ENCODE assay signal across 1 cellular context in the genomic region with DNA sequence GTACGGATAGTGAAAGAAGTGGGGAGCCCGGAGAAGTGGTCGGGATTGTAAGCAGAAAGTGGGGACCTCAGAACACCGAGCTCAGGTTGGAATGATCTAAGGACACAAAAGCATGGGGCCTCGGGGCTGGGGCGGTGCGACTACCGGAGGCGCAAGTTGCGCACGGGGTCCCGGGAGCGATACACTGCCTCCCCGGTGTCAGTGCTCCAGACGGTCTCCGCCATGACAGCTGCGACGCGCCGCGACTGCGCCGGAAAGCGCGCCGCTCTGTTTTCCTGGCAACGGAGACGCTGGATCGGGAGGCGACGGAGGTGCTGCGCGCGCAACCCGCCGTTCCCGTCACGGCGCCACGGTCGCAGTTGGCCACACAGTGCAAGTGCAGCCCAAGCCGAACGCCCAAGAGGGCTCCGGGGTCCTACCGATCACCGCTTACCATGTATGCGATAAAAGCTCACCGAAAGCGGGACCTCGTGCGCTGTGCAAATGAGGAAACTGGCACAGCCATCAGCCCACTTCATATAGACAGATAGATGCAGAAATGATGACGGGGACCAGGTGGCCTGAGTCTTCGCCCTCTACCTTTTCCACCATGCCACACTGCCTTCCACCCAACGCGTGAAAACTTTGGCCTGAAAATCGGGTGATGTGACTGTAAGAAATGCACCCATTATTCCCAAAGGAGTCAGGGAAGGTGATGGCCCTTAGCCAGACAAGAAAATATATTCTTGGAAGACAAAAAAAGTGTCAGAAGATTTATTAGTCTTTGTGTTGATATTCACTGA.
TF ChIP-seq lines count a peak whose summit lies in the region.

A gene (minus strand): TSS at position 249 of the 782 bp plus-strand sequence. CDS start 25 bp downstream, at position 224.

TF ChIP-seq in K562, 482 proteins besides CTCF, POLR2A, EP300 and RAD21 (continued from another document and continues in another):
- TF ChIP-seq, protein P1, sequence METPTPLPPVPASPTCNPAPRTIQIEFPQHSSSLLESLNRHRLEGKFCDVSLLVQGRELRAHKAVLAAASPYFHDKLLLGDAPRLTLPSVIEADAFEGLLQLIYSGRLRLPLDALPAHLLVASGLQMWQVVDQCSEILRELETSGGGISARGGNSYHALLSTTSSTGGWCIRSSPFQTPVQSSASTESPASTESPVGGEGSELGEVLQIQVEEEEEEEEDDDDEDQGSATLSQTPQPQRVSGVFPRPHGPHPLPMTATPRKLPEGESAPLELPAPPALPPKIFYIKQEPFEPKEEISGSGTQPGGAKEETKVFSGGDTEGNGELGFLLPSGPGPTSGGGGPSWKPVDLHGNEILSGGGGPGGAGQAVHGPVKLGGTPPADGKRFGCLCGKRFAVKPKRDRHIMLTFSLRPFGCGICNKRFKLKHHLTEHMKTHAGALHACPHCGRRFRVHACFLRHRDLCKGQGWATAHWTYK (CRISPR knock-in tag; IDR thresholded peaks at IDR 0.05), result peak; percentile 50; the same call in 1 of the 2 replicates
- TF ChIP-seq PHF21A (IDR thresholded peaks at IDR 0.05; ENCODE audit: borderline replicate concordance, low read depth) (no peak), PTRF (tag; IDR thresholded peaks at IDR 0.05) (no peak), KAT8 (IDR thresholded peaks at IDR 0.05; ENCODE audit: low read depth) (no peak), CBX2 (IDR thresholded peaks at IDR 0.05; ENCODE audit: insufficient read depth, low read length, poor library complexity, severe bottlenecking) (no peak), SIX5 (IDR thresholded peaks at IDR 0.05; ENCODE audit: borderline replicate concordance in 1 of 2, insufficient read depth in 1 of 2, low read depth in 1 of 2, low read length in 2 of 2) (peak in 1 of 2 experiments; percentile 25; a peak in 1 of 4 replicates), MBD2 (IDR thresholded peaks at IDR 0.05; ENCODE audit: borderline replicate concordance, low read depth) (peak; percentile 80; the same call in 1 of the 2 replicates), SMAD2 (IDR thresholded peaks at IDR 0.05; ENCODE audit: low read depth, low read length) (no peak), NFE2 (IDR thresholded peaks at IDR 0.05; ENCODE audit: low read depth) (no peak), RBM17 (IDR thresholded peaks at IDR 0.05; ENCODE audit: borderline replicate concordance, low read depth, low read length) (no peak), NR1H2 (CRISPR knock-in tag; IDR thresholded peaks at IDR 0.05) (no peak), BDP1 (IDR thresholded peaks at IDR 0.05; ENCODE audit: insufficient read depth, insufficient read length) (no peak), TAF9B (IDR thresholded peaks at IDR 0.05; ENCODE audit: partially characterized antibody) (peak; percentile 84), NFYB (IDR thresholded peaks at IDR 0.05; ENCODE audit: extremely low read depth, insufficient read length) (no peak), GTF2E2 (tag; IDR thresholded peaks at IDR 0.05) (peak; percentile 72; the same call in 1 of the 2 replicates), RFX7 (CRISPR knock-in tag; IDR thresholded peaks at IDR 0.05) (no peak), NRF1 (conservative IDR thresholded peaks at IDR 0.05 in 1 of 2, IDR thresholded peaks at IDR 0.05 in 1 of 2) (peak; percentile 94 to 95), SAP30 (IDR thresholded peaks at IDR 0.05; ENCODE audit: borderline replicate concordance, insufficient read depth, low read depth, low read length, poor library complexity, severe bottlenecking) (peak; percentile 64), SRSF7 (optimal IDR thresholded peaks at IDR 0.05; ENCODE audit: low read depth, low read length) (no peak), ZBED1 (IDR thresholded peaks at IDR 0.05) (no peak), ADNP (tag; IDR thresholded peaks at IDR 0.05) (no peak), YY1 (IDR thresholded peaks at IDR 0.05; ENCODE audit: borderline replicate concordance in 1 of 3, control insufficient read depth in 1 of 3, extremely low read depth in 1 of 3, insufficient read depth in 3 of 3, insufficient read length in 1 of 3, insufficient replicate concordance in 2 of 3, low read depth in 1 of 3, low read length in 2 of 3) (peak; percentile 84 to 97 (median 96)), MTA1 (IDR thresholded peaks at IDR 0.05; ENCODE audit: borderline replicate concordance) (peak; percentile 95), CREB1 (IDR thresholded peaks at IDR 0.05) (peak; percentile 95), CREB1 (CRISPR knock-in tag; IDR thresholded peaks at IDR 0.05) (peak; percentile 96)
- TF ChIP-seq, protein P2, sequence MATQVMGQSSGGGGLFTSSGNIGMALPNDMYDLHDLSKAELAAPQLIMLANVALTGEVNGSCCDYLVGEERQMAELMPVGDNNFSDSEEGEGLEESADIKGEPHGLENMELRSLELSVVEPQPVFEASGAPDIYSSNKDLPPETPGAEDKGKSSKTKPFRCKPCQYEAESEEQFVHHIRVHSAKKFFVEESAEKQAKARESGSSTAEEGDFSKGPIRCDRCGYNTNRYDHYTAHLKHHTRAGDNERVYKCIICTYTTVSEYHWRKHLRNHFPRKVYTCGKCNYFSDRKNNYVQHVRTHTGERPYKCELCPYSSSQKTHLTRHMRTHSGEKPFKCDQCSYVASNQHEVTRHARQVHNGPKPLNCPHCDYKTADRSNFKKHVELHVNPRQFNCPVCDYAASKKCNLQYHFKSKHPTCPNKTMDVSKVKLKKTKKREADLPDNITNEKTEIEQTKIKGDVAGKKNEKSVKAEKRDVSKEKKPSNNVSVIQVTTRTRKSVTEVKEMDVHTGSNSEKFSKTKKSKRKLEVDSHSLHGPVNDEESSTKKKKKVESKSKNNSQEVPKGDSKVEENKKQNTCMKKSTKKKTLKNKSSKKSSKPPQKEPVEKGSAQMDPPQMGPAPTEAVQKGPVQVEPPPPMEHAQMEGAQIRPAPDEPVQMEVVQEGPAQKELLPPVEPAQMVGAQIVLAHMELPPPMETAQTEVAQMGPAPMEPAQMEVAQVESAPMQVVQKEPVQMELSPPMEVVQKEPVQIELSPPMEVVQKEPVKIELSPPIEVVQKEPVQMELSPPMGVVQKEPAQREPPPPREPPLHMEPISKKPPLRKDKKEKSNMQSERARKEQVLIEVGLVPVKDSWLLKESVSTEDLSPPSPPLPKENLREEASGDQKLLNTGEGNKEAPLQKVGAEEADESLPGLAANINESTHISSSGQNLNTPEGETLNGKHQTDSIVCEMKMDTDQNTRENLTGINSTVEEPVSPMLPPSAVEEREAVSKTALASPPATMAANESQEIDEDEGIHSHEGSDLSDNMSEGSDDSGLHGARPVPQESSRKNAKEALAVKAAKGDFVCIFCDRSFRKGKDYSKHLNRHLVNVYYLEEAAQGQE (CRISPR knock-in tag; IDR thresholded peaks at IDR 0.05; ENCODE audit: low read depth), result no peak
- TF ChIP-seq, protein P3, sequence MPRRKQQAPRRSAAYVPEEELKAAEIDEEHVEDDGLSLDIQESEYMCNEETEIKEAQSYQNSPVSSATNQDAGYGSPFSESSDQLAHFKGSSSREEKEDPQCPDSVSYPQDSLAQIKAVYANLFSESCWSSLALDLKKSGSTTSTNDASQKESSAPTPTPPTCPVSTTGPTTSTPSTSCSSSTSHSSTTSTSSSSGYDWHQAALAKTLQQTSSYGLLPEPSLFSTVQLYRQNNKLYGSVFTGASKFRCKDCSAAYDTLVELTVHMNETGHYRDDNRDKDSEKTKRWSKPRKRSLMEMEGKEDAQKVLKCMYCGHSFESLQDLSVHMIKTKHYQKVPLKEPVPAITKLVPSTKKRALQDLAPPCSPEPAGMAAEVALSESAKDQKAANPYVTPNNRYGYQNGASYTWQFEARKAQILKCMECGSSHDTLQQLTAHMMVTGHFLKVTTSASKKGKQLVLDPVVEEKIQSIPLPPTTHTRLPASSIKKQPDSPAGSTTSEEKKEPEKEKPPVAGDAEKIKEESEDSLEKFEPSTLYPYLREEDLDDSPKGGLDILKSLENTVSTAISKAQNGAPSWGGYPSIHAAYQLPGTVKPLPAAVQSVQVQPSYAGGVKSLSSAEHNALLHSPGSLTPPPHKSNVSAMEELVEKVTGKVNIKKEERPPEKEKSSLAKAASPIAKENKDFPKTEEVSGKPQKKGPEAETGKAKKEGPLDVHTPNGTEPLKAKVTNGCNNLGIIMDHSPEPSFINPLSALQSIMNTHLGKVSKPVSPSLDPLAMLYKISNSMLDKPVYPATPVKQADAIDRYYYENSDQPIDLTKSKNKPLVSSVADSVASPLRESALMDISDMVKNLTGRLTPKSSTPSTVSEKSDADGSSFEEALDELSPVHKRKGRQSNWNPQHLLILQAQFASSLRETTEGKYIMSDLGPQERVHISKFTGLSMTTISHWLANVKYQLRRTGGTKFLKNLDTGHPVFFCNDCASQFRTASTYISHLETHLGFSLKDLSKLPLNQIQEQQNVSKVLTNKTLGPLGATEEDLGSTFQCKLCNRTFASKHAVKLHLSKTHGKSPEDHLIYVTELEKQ (CRISPR knock-in tag; IDR thresholded peaks at IDR 0.05), result no peak
- TF ChIP-seq, protein P4, sequence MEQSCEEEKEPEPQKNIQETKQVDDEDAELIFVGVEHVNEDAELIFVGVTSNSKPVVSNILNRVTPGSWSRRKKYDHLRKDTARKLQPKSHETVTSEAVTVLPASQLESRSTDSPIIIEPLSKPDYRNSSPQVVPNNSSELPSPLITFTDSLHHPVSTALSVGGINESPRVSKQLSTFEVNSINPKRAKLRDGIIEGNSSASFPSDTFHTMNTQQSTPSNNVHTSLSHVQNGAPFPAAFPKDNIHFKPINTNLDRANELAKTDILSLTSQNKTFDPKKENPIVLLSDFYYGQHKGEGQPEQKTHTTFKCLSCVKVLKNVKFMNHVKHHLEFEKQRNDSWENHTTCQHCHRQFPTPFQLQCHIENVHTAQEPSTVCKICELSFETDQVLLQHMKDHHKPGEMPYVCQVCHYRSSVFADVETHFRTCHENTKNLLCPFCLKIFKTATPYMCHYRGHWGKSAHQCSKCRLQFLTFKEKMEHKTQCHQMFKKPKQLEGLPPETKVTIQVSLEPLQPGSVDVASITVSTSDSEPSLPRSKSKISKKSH (CRISPR knock-in tag; IDR thresholded peaks at IDR 0.05), result no peak
- TF ChIP-seq, protein P5, sequence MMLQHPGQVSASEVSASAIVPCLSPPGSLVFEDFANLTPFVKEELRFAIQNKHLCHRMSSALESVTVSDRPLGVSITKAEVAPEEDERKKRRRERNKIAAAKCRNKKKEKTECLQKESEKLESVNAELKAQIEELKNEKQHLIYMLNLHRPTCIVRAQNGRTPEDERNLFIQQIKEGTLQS (IDR thresholded peaks at IDR 0.05), result no peak
- TF ChIP-seq, protein P5 (CRISPR knock-in tag; conservative IDR thresholded peaks at IDR 0.05), result no peak; the same call in 1 of the 2 replicates
- TF ChIP-seq, protein P6, sequence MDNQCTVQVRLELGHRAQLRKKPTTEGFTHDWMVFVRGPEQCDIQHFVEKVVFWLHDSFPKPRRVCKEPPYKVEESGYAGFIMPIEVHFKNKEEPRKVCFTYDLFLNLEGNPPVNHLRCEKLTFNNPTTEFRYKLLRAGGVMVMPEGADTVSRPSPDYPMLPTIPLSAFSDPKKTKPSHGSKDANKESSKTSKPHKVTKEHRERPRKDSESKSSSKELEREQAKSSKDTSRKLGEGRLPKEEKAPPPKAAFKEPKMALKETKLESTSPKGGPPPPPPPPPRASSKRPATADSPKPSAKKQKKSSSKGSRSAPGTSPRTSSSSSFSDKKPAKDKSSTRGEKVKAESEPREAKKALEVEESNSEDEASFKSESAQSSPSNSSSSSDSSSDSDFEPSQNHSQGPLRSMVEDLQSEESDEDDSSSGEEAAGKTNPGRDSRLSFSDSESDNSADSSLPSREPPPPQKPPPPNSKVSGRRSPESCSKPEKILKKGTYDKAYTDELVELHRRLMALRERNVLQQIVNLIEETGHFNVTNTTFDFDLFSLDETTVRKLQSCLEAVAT (IDR thresholded peaks at IDR 0.05), result no peak
- TF ChIP-seq, protein P7, sequence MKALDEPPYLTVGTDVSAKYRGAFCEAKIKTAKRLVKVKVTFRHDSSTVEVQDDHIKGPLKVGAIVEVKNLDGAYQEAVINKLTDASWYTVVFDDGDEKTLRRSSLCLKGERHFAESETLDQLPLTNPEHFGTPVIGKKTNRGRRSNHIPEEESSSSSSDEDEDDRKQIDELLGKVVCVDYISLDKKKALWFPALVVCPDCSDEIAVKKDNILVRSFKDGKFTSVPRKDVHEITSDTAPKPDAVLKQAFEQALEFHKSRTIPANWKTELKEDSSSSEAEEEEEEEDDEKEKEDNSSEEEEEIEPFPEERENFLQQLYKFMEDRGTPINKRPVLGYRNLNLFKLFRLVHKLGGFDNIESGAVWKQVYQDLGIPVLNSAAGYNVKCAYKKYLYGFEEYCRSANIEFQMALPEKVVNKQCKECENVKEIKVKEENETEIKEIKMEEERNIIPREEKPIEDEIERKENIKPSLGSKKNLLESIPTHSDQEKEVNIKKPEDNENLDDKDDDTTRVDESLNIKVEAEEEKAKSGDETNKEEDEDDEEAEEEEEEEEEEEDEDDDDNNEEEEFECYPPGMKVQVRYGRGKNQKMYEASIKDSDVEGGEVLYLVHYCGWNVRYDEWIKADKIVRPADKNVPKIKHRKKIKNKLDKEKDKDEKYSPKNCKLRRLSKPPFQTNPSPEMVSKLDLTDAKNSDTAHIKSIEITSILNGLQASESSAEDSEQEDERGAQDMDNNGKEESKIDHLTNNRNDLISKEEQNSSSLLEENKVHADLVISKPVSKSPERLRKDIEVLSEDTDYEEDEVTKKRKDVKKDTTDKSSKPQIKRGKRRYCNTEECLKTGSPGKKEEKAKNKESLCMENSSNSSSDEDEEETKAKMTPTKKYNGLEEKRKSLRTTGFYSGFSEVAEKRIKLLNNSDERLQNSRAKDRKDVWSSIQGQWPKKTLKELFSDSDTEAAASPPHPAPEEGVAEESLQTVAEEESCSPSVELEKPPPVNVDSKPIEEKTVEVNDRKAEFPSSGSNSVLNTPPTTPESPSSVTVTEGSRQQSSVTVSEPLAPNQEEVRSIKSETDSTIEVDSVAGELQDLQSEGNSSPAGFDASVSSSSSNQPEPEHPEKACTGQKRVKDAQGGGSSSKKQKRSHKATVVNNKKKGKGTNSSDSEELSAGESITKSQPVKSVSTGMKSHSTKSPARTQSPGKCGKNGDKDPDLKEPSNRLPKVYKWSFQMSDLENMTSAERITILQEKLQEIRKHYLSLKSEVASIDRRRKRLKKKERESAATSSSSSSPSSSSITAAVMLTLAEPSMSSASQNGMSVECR (CRISPR knock-in tag; IDR thresholded peaks at IDR 0.05), result peak; percentile 86
- TF ChIP-seq, protein P8, sequence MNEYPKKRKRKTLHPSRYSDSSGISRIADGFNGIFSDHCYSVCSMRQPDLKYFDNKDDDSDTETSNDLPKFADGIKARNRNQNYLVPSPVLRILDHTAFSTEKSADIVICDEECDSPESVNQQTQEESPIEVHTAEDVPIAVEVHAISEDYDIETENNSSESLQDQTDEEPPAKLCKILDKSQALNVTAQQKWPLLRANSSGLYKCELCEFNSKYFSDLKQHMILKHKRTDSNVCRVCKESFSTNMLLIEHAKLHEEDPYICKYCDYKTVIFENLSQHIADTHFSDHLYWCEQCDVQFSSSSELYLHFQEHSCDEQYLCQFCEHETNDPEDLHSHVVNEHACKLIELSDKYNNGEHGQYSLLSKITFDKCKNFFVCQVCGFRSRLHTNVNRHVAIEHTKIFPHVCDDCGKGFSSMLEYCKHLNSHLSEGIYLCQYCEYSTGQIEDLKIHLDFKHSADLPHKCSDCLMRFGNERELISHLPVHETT (CRISPR knock-in tag; conservative IDR thresholded peaks at IDR 0.05 in 1 of 2, IDR thresholded peaks at IDR 0.05 in 1 of 2), result no peak
- TF ChIP-seq, protein P9, sequence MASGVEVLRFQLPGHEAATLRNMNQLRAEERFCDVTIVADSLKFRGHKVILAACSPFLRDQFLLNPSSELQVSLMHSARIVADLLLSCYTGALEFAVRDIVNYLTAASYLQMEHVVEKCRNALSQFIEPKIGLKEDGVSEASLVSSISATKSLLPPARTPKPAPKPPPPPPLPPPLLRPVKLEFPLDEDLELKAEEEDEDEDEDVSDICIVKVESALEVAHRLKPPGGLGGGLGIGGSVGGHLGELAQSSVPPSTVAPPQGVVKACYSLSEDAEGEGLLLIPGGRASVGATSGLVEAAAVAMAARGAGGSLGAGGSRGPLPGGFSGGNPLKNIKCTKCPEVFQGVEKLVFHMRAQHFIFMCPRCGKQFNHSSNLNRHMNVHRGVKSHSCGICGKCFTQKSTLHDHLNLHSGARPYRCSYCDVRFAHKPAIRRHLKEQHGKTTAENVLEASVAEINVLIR (CRISPR knock-in tag; IDR thresholded peaks at IDR 0.05), result peak; percentile 71
